Comparison of ENCODE assay signal across 1 cellular context in the genomic region with DNA sequence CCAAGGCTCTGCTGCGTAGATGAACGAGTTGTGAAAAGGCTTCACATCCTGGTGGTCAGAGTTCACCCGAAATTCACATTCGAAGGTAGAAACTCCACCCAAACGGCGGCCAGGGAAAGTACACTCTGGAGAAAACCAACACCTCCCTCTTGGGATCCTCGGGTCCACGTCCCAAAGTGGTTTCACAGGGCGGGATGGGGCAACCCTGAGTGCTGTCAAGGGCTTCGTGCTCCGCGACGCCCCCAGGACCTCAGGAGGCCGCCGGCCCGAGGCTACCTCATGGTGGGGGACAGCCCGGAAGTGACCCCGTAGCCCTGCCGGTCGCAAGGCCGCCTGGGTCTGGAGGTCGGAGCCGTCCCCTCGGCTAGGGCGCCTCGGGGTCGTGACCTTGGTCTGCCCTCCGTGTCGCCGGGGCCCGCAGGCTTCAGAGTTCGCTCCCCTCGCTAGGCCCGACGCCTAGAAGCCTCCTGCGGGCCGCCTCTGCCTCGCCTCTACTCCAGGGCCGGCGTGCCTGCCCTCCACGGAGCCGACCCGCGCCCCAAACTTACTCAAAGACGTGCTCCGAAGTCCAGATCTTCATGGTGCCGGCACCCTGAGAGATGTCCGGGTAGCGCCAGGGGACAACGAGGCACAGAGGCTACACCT.
TF ChIP-seq lines count a peak whose summit lies in the region.

A gene (minus strand): TSS at position 636 of the 645 bp plus-strand sequence. CDS start 56 bp downstream, at position 580.

TF ChIP-seq in HepG2, 621 proteins besides CTCF, POLR2A, EP300 and RAD21 (continued from another document and continues in another):
- TF ChIP-seq, protein P1, sequence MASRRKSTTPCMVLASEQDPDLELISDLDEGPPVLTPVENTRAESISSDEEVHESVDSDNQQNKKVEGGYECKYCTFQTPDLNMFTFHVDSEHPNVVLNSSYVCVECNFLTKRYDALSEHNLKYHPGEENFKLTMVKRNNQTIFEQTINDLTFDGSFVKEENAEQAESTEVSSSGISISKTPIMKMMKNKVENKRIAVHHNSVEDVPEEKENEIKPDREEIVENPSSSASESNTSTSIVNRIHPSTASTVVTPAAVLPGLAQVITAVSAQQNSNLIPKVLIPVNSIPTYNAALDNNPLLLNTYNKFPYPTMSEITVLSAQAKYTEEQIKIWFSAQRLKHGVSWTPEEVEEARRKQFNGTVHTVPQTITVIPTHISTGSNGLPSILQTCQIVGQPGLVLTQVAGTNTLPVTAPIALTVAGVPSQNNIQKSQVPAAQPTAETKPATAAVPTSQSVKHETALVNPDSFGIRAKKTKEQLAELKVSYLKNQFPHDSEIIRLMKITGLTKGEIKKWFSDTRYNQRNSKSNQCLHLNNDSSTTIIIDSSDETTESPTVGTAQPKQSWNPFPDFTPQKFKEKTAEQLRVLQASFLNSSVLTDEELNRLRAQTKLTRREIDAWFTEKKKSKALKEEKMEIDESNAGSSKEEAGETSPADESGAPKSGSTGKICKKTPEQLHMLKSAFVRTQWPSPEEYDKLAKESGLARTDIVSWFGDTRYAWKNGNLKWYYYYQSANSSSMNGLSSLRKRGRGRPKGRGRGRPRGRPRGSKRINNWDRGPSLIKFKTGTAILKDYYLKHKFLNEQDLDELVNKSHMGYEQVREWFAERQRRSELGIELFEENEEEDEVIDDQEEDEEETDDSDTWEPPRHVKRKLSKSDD (CRISPR knock-in tag; IDR thresholded peaks at IDR 0.05; ENCODE audit: low read depth) = 0 out of 2 replicates have a peak, but pooled peaks have one; percentile 8
- TF ChIP-seq, protein P2, sequence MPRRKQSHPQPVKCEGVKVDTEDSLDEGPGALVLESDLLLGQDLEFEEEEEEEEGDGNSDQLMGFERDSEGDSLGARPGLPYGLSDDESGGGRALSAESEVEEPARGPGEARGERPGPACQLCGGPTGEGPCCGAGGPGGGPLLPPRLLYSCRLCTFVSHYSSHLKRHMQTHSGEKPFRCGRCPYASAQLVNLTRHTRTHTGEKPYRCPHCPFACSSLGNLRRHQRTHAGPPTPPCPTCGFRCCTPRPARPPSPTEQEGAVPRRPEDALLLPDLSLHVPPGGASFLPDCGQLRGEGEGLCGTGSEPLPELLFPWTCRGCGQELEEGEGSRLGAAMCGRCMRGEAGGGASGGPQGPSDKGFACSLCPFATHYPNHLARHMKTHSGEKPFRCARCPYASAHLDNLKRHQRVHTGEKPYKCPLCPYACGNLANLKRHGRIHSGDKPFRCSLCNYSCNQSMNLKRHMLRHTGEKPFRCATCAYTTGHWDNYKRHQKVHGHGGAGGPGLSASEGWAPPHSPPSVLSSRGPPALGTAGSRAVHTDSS (CRISPR knock-in tag; conservative IDR thresholded peaks at IDR 0.05) = no peak
- TF ChIP-seq, protein P3, sequence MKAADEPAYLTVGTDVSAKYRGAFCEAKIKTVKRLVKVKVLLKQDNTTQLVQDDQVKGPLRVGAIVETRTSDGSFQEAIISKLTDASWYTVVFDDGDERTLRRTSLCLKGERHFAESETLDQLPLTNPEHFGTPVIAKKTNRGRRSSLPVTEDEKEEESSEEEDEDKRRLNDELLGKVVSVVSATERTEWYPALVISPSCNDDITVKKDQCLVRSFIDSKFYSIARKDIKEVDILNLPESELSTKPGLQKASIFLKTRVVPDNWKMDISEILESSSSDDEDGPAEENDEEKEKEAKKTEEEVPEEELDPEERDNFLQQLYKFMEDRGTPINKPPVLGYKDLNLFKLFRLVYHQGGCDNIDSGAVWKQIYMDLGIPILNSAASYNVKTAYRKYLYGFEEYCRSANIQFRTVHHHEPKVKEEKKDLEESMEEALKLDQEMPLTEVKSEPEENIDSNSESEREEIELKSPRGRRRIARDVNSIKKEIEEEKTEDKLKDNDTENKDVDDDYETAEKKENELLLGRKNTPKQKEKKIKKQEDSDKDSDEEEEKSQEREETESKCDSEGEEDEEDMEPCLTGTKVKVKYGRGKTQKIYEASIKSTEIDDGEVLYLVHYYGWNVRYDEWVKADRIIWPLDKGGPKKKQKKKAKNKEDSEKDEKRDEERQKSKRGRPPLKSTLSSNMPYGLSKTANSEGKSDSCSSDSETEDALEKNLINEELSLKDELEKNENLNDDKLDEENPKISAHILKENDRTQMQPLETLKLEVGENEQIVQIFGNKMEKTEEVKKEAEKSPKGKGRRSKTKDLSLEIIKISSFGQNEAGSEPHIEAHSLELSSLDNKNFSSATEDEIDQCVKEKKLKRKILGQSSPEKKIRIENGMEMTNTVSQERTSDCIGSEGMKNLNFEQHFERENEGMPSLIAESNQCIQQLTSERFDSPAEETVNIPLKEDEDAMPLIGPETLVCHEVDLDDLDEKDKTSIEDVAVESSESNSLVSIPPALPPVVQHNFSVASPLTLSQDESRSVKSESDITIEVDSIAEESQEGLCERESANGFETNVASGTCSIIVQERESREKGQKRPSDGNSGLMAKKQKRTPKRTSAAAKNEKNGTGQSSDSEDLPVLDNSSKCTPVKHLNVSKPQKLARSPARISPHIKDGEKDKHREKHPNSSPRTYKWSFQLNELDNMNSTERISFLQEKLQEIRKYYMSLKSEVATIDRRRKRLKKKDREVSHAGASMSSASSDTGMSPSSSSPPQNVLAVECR (CRISPR knock-in tag; IDR thresholded peaks at IDR 0.05; ENCODE audit: borderline replicate concordance) = peak; percentile 69; the same call in 1 of the 2 replicates
- TF ChIP-seq, protein P4, sequence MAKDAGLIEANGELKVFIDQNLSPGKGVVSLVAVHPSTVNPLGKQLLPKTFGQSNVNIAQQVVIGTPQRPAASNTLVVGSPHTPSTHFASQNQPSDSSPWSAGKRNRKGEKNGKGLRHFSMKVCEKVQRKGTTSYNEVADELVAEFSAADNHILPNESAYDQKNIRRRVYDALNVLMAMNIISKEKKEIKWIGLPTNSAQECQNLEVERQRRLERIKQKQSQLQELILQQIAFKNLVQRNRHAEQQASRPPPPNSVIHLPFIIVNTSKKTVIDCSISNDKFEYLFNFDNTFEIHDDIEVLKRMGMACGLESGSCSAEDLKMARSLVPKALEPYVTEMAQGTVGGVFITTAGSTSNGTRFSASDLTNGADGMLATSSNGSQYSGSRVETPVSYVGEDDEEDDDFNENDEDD (CRISPR knock-in tag; IDR thresholded peaks at IDR 0.05; ENCODE audit: borderline replicate concordance) = no peak; the same call in 1 of the 2 replicates
- TF ChIP-seq, protein P5, sequence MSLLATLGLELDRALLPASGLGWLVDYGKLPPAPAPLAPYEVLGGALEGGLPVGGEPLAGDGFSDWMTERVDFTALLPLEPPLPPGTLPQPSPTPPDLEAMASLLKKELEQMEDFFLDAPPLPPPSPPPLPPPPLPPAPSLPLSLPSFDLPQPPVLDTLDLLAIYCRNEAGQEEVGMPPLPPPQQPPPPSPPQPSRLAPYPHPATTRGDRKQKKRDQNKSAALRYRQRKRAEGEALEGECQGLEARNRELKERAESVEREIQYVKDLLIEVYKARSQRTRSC (CRISPR knock-in tag; IDR thresholded peaks at IDR 0.05; ENCODE audit: low read depth) = 0 out of 2 replicates have a peak, but pooled peaks have one; percentile 43
- TF ChIP-seq, protein P6, sequence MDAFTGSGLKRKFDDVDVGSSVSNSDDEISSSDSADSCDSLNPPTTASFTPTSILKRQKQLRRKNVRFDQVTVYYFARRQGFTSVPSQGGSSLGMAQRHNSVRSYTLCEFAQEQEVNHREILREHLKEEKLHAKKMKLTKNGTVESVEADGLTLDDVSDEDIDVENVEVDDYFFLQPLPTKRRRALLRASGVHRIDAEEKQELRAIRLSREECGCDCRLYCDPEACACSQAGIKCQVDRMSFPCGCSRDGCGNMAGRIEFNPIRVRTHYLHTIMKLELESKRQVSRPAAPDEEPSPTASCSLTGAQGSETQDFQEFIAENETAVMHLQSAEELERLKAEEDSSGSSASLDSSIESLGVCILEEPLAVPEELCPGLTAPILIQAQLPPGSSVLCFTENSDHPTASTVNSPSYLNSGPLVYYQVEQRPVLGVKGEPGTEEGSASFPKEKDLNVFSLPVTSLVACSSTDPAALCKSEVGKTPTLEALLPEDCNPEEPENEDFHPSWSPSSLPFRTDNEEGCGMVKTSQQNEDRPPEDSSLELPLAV (CRISPR knock-in tag; conservative IDR thresholded peaks at IDR 0.05; ENCODE audit: low read depth) = no peak
- TF ChIP-seq POGZ (CRISPR knock-in tag; IDR thresholded peaks at IDR 0.05) (no peak; the same call in 1 of the 2 replicates), ZNF253 (CRISPR knock-in tag; IDR thresholded peaks at IDR 0.05; ENCODE audit: borderline replicate concordance) (no peak), ZBTB8A (CRISPR knock-in tag; IDR thresholded peaks at IDR 0.05; ENCODE audit: borderline replicate concordance, low read depth) (peak; percentile 45; the same call in 1 of the 2 replicates), ZNF335 (CRISPR knock-in tag; IDR thresholded peaks at IDR 0.05) (0 out of 2 replicates have a peak, but pooled peaks have one; percentile 45), THYN1 (CRISPR knock-in tag; IDR thresholded peaks at IDR 0.05; ENCODE audit: borderline replicate concordance, low read depth) (no peak), NCOA2 (CRISPR knock-in tag; IDR thresholded peaks at IDR 0.05) (0 out of 2 replicates have a peak, but pooled peaks have one; percentile 39), NR2F2 (IDR thresholded peaks at IDR 0.05; ENCODE audit: borderline replicate concordance, low read depth) (no peak), ZFP62 (CRISPR knock-in tag; IDR thresholded peaks at IDR 0.05) (no peak), NFIC (IDR thresholded peaks at IDR 0.05; ENCODE audit: low read length) (no peak), DR1 (CRISPR knock-in tag; IDR thresholded peaks at IDR 0.05) (no peak), ZNF891 (CRISPR knock-in tag; IDR thresholded peaks at IDR 0.05) (peak; percentile 84), RARA (CRISPR knock-in tag; IDR thresholded peaks at IDR 0.05) (peak; percentile 71), PITX1 (CRISPR knock-in tag; IDR thresholded peaks at IDR 0.05) (0 out of 2 replicates have a peak, but pooled peaks have one; percentile 30), ZNF546 (CRISPR knock-in tag; conservative IDR thresholded peaks at IDR 0.05) (peak; percentile 77)
- TF ChIP-seq, protein P7, sequence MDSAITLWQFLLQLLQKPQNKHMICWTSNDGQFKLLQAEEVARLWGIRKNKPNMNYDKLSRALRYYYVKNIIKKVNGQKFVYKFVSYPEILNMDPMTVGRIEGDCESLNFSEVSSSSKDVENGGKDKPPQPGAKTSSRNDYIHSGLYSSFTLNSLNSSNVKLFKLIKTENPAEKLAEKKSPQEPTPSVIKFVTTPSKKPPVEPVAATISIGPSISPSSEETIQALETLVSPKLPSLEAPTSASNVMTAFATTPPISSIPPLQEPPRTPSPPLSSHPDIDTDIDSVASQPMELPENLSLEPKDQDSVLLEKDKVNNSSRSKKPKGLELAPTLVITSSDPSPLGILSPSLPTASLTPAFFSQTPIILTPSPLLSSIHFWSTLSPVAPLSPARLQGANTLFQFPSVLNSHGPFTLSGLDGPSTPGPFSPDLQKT (CRISPR knock-in tag; IDR thresholded peaks at IDR 0.05; ENCODE audit: borderline replicate concordance) = no peak
- TF ChIP-seq, protein P8, sequence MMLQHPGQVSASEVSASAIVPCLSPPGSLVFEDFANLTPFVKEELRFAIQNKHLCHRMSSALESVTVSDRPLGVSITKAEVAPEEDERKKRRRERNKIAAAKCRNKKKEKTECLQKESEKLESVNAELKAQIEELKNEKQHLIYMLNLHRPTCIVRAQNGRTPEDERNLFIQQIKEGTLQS (CRISPR knock-in tag; IDR thresholded peaks at IDR 0.05) = 0 out of 2 replicates have a peak, but pooled peaks have one; percentile 27
- TF ChIP-seq, protein P9, sequence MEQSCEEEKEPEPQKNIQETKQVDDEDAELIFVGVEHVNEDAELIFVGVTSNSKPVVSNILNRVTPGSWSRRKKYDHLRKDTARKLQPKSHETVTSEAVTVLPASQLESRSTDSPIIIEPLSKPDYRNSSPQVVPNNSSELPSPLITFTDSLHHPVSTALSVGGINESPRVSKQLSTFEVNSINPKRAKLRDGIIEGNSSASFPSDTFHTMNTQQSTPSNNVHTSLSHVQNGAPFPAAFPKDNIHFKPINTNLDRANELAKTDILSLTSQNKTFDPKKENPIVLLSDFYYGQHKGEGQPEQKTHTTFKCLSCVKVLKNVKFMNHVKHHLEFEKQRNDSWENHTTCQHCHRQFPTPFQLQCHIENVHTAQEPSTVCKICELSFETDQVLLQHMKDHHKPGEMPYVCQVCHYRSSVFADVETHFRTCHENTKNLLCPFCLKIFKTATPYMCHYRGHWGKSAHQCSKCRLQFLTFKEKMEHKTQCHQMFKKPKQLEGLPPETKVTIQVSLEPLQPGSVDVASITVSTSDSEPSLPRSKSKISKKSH (CRISPR knock-in tag; IDR thresholded peaks at IDR 0.05; ENCODE audit: borderline replicate concordance) = peak; percentile 94
- TF ChIP-seq, protein P10, sequence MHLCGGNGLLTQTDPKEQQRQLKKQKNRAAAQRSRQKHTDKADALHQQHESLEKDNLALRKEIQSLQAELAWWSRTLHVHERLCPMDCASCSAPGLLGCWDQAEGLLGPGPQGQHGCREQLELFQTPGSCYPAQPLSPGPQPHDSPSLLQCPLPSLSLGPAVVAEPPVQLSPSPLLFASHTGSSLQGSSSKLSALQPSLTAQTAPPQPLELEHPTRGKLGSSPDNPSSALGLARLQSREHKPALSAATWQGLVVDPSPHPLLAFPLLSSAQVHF (CRISPR knock-in tag; IDR thresholded peaks at IDR 0.05) = no peak
- TF ChIP-seq, protein P11, sequence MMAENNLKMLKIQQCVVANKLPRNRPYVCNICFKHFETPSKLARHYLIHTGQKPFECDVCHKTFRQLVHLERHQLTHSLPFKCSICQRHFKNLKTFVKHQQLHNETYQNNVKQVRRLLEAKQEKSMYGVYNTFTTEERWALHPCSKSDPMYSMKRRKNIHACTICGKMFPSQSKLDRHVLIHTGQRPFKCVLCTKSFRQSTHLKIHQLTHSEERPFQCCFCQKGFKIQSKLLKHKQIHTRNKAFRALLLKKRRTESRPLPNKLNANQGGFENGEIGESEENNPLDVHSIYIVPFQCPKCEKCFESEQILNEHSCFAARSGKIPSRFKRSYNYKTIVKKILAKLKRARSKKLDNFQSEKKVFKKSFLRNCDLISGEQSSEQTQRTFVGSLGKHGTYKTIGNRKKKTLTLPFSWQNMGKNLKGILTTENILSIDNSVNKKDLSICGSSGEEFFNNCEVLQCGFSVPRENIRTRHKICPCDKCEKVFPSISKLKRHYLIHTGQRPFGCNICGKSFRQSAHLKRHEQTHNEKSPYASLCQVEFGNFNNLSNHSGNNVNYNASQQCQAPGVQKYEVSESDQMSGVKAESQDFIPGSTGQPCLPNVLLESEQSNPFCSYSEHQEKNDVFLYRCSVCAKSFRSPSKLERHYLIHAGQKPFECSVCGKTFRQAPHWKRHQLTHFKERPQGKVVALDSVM (CRISPR knock-in tag; IDR thresholded peaks at IDR 0.05) = no peak
